17 cellular contexts compared by ENCODE assay signal in the genomic region with DNA sequence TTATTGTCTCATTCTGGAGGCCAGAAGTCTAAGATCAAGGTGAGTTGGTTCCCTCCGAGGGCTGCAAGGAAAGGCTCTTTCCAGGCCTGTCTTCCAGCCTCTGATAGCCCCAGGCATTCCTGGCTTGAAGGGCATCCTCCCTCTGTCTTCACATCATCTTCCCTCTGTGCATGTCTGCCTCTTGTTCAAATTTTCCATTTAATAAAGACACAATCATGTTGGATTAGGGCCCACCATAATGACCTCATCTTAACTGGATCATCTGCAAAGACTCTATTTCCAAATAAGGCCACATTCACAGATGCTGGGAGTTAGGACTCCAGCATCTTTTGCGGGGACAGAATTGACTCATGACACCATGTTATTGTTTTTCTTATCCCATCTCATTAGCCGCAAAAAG. TPM values are rescaled to one million over a fixed set of nuclear protein-coding genes. Genes with fewer than 3 reads are reported as not detected.
"Had no signal": no experiment of that assay in that cellular context is flagged by ENCODE, and none has a peak within 500 bp of the region (broad histone marks: within the 10 kb centered on the region; RNA-seq: fewer than 3 reads in every experiment).

No MANE protein-coding gene starts in this region.

- H3K4me1 Mint-ChIP-seq: memory B cell; stimulated activated memory B cell treated with anti-CD40 and anti-IgM and Interleukin-4, amounts not matched to agents 10 μg/mL and 1 μg/mL and 100 μg/mL, for 72 hours had no signal

- H3K9me3 Mint-ChIP-seq: dendritic cell treated with granulocyte-macrophage colony-stimulating factor and Interleukin-4, amounts not matched to agents 40 ng/mL and 50 ng/mL, for 4 days; memory B cell; stimulated activated memory B cell treated with anti-CD40 and anti-IgM and Interleukin-4, amounts not matched to agents 10 μg/mL and 1 μg/mL and 100 μg/mL, for 72 hours had no signal

- H3K27me3 ChIP-seq: cardiac muscle cell, pancreas had no signal

- H3K9me3 ChIP-seq: esophagus muscularis mucosa, pancreas, thoracic aorta had no signal

- H3K36me3 Mint-ChIP-seq: activated naive CD8-positive, alpha-beta T cell; memory B cell; stimulated activated memory B cell treated with anti-CD40 and anti-IgM and Interleukin-4, amounts not matched to agents 10 μg/mL and 1 μg/mL and 100 μg/mL, for 72 hours had no signal

- FAIRE-seq: endothelial cell of umbilical vein, pancreas had no signal

- H3K4me3 ChIP-seq: cardiac muscle cell, esophagus muscularis mucosa, pancreas, thoracic aorta had no signal

- H3K27ac ChIP-seq: cardiac muscle cell, esophagus muscularis mucosa, pancreas, thoracic aorta had no signal

- H3K27ac Mint-ChIP-seq: activated CD4-positive, alpha-beta T cell treated with anti-CD3 and anti-CD28 coated beads for 36 hours; activated naive CD8-positive, alpha-beta T cell; dendritic cell treated with granulocyte-macrophage colony-stimulating factor and Interleukin-4, amounts not matched to agents 40 ng/mL and 50 ng/mL, for 4 days; memory B cell; naive thymus-derived CD8-positive, alpha-beta T cell; stimulated activated memory B cell treated with anti-CD40 and anti-IgM and Interleukin-4, amounts not matched to agents 10 μg/mL and 1 μg/mL and 100 μg/mL, for 72 hours had no signal

- H3K4me3 Mint-ChIP-seq: activated CD4-positive, alpha-beta T cell treated with anti-CD3 and anti-CD28 coated beads for 36 hours; activated naive CD8-positive, alpha-beta T cell; dendritic cell treated with granulocyte-macrophage colony-stimulating factor and Interleukin-4, amounts not matched to agents 40 ng/mL and 50 ng/mL, for 4 days; memory B cell; naive thymus-derived CD8-positive, alpha-beta T cell; stimulated activated memory B cell treated with anti-CD40 and anti-IgM and Interleukin-4, amounts not matched to agents 10 μg/mL and 1 μg/mL and 100 μg/mL, for 72 hours had no signal

- DNase-seq: activated CD4-positive, alpha-beta T cell treated with anti-CD3 and anti-CD28 coated beads for 36 hours; activated CD4-positive, alpha-beta T cell treated with anti-CD3 and anti-CD28 coated beads, Interleukin-2, amount 50 U/mL, for 48 hours; activated gamma-delta T cell; effector CD8-positive, alpha-beta T cell; naive thymus-derived CD8-positive, alpha-beta T cell; pancreas; stimulated activated CD4-positive, alpha-beta T cell treated with anti-CD3 and anti-CD28 coated beads, Interleukin-4, amount 100 ng/mL, for 4 hours; T-helper 2 cell had no signal

- H3K36me3 ChIP-seq: cardiac muscle cell, esophagus muscularis mucosa, pancreas, thoracic aorta had no signal

- H3K4me1 ChIP-seq: esophagus muscularis mucosa had no signal

RNA-seq across cellular contexts. Expression of a gene that starts 24.5 kb away (rescaled TPM):
- total RNA-seq: endothelial cell of umbilical vein, glomerular endothelial cell had no signal
- polyA plus RNA-seq: endothelial cell of umbilical vein had no signal
